ENCODE assay signal across 8 cellular contexts in genomic region chrX:1453951-1454785, GRCh38. TPM values are rescaled to one million over a fixed set of nuclear protein-coding genes. Genes with fewer than 3 reads are reported as not detected.
DNase-seq lines count a peak whose midpoint lies in the region; ATAC-seq and TF ChIP-seq lines count a peak whose summit lies in the region.

No MANE protein-coding gene starts in this region.

- no peak overlapping the region for H3K9ac ChIP-seq in Loucy (ENCODE audit: low read depth, low read length, poor library complexity, severe bottlenecking)

- DNase-seq in Caco-2 (peak; percentile 77 to 86), activated T-helper 1 cell treated with Interleukin-2 at 50 U/mL for 16 hours (ENCODE audit: low read depth) (peak; percentile 82), posterior vena cava (ENCODE audit: low spot score) (peak; percentile 95), NCI-H748 treated with DMSO at 0.1 percent for 48 hours (lab: John Stamatoyannopoulos, UW) (no peak)

- H3K36me3 Mint-ChIP-seq in Caco-2 (ENCODE audit: insufficient read depth, unreplicated experiment) = peaks cover 24% of the 10 kb centered on the region

- no peaks in the 10 kb centered on the region for H3K9me2 ChIP-seq in Loucy (replicated peaks; ENCODE audit: low read depth, low read length)

- TF ChIP-seq POLR2A in gastroesophageal sphincter (IDR thresholded peaks at IDR 0.05) = no peak

- no peaks in the 10 kb centered on the region for H3K36me3 ChIP-seq in Caco-2 (ENCODE audit: control insufficient read depth, insufficient read depth, low read length)
- H3K36me3 ChIP-seq in Loucy (ENCODE audit: insufficient read depth, low read length) = no peaks in the 10 kb centered on the region
- H3K36me3 ChIP-seq in gastroesophageal sphincter = no peaks in the 10 kb centered on the region
- H3K36me3 ChIP-seq in urinary bladder (ENCODE audit: insufficient read depth) = no peaks in the 10 kb centered on the region

- H3K9me3 ChIP-seq in Caco-2 (no peaks in the 10 kb centered on the region), Loucy (ENCODE audit: insufficient read depth, low read depth, low read length) (no peaks in the 10 kb centered on the region), gastroesophageal sphincter (no peaks in the 10 kb centered on the region)

- H3K27me3 ChIP-seq in Caco-2 (replicated peaks; ENCODE audit: control insufficient read depth, insufficient read depth, low read length) = no peaks in the 10 kb centered on the region
- no peaks in the 10 kb centered on the region for H3K27me3 ChIP-seq in Loucy (ENCODE audit: insufficient read depth, low read length, poor library complexity, severe bottlenecking)
- no peaks in the 10 kb centered on the region for H3K27me3 ChIP-seq in gastroesophageal sphincter

- peak; percentile 90 to 96 for TF ChIP-seq CTCF in Caco-2 (IDR thresholded peaks at IDR 0.05; ENCODE audit: insufficient read depth in 1 of 2, low read depth in 1 of 2, low read length in 1 of 2, severe bottlenecking in 1 of 2, unreplicated experiment in 1 of 2)
- TF ChIP-seq CTCF in Loucy (conservative IDR thresholded peaks at IDR 0.05; ENCODE audit: low read length) = peak; percentile 63
- TF ChIP-seq CTCF in gastroesophageal sphincter (IDR thresholded peaks at IDR 0.05) = peak in 3 of 4 experiments; percentile 95 to 100 (median 96)

- no peaks in the 10 kb centered on the region for H3F3A ChIP-seq in Loucy (ENCODE audit: low read depth)

- H3K4me1 ChIP-seq in Caco-2 = no peaks in the 10 kb centered on the region
- H3K4me1 ChIP-seq in Loucy (ENCODE audit: insufficient read depth, low read length, poor library complexity, severe bottlenecking) = peaks cover 6% of the 10 kb centered on the region
- peaks cover 0 to 35% (median 13%) of the 10 kb centered on the region in 3 donors for H3K4me1 ChIP-seq in gastroesophageal sphincter
- H3K4me1 ChIP-seq in urinary bladder (ENCODE audit: insufficient read depth) = peaks cover 4% of the 10 kb centered on the region

- peaks cover 6% of the 10 kb centered on the region for H3K9me3 Mint-ChIP-seq in Caco-2 (ENCODE audit: unreplicated experiment)

- BruUV-seq in Caco-2 (replicated peaks; lab: Mats Ljungman, UMichigan) = no TSS peak

- H3K4me3 Mint-ChIP-seq in Caco-2 (ENCODE audit: unreplicated experiment) = no peak overlapping the region

- peak overlapping the region; percentile 57 for H3K4me2 ChIP-seq in Loucy (ENCODE audit: low read depth, low read length, poor library complexity, severe bottlenecking)

- no peaks in the 10 kb centered on the region for H4K20me1 ChIP-seq in Loucy (ENCODE audit: insufficient read depth, low read length, poor library complexity, severe bottlenecking)

- H3K4me1 Mint-ChIP-seq in Caco-2 (ENCODE audit: low read depth, unreplicated experiment) = no peaks in the 10 kb centered on the region

- no peak overlapping the region for H3K27ac Mint-ChIP-seq in Caco-2 (ENCODE audit: unreplicated experiment)

- 4 to 18% methylated on average over 5 to 27 of the region's 45 CpGs for WGBS in gastroesophageal sphincter (ENCODE audit: low coverage in 1 of 2), 2 donors
- WGBS in urinary bladder = 3% methylated on average over 45 of the region's 45 CpGs

- H3K27me3 Mint-ChIP-seq in Caco-2 (ENCODE audit: insufficient read depth, unreplicated experiment) = peaks cover 2% of the 10 kb centered on the region

- intact Hi-C loops in Caco-2 (cut with micrococcal nuclease; ENCODE audit: unreplicated experiment) (loop anchor here (1.0 to 10.0 kb wide), 4 partner anchors 61 to 1171 kb away; partner anchors contain the start of genes GTPBP6 and SLC25A6), posterior vena cava (cut with DNase I) (loop anchor here (5.0 to 10.0 kb wide), 3 partner anchors 62 to 141 kb away; partner anchors contain the start of genes AKAP17A (in 1 of the 2) and SLC25A6 (in 1 of the 2))

- TF ChIP-seq EP300 in gastroesophageal sphincter (IDR thresholded peaks at IDR 0.05) = no peak

- H3K4me3 ChIP-seq in Caco-2 (ENCODE audit: low read depth, low read length) = peak overlapping the region; percentile 25
- H3K4me3 ChIP-seq in Loucy (ENCODE audit: low read length, poor library complexity, severe bottlenecking) = peak overlapping the region; percentile 75
- H3K4me3 ChIP-seq in gastroesophageal sphincter = peak overlapping the region; percentile 73 to 74
- H3K4me3 ChIP-seq in urinary bladder (ENCODE audit: low read depth, low read length) = peak overlapping the region; percentile 45

- no peak overlapping the region for H2AFZ ChIP-seq in Loucy (ENCODE audit: low read length)

- POLR2A ChIA-PET in Caco-2 (lab: Charles Lee) = no interaction called here

- H3K27ac ChIP-seq in gastroesophageal sphincter = peak overlapping the region; percentile 48 to 98 (median 94)
- no peak overlapping the region for H3K27ac ChIP-seq in urinary bladder (ENCODE audit: low read depth)

- H3K79me2 ChIP-seq in Loucy (ENCODE audit: insufficient read depth, low read length) = peaks cover 20% of the 10 kb centered on the region; the same call in 1 of the 2 replicates

- ATAC-seq in GM21737 (IDR thresholded peaks at IDR 0.05; ENCODE audit: unreplicated experiment) (peak; percentile 29), gastroesophageal sphincter (peak; percentile 52)

- CTCF ChIA-PET in Caco-2 (lab: Charles Lee) = no interaction called here

RNA-seq across cellular contexts. Expression of gene ASMTL, which starts 1.5 kb away (rescaled TPM):
- total RNA-seq in Caco-2 (2022) = 15.4 and 17.4 TPM in 2 replicates
- 10 to 100 TPM; 29.7 to 35.1 (median 32.5) TPM for total RNA-seq in gastroesophageal sphincter
- total RNA-seq in posterior vena cava = 10 to 100 TPM; 28.2 to 29.7 TPM
- 9.1 TPM for total RNA-seq in urinary bladder
- 46.2 TPM for polyA plus RNA-seq in urinary bladder

Comparison
In these comparisons a context has a peak if more than half of its experiments do, and no peak if none do; other contexts are left out.
1. H3K4me3 ChIP-seq: peak in every context shown above with its lines; median percentile 75 in Loucy; 74 in gastroesophageal sphincter; 45 in urinary bladder; 25 in Caco-2.